ENCODE assay signal across 16 cellular contexts in the genomic region with DNA sequence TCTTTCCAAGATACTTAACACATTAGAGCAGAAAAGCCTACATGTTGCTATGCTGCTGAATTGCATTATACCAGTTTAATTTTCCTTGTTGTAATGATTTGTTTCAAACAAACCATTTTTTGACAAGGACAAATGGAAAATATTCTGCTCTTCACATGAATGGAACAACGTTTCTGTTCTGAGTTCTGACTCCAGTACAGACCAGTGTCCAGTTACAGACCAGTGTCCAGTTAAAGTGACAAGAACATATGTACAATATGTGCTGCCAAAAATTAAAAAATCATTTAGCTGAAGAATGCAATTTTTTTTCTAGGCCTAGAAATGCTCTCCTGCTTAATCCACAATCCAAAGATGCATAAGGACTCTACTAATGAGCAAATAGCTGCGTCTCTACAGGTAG.
DNase-seq lines count a peak whose midpoint lies in the region; ATAC-seq, FAIRE-seq and TF ChIP-seq lines count a peak whose summit lies in the region.
"Had no signal": no experiment of that assay in that cellular context is flagged by ENCODE, and none has a peak within 500 bp of the region (broad histone marks: within the 10 kb centered on the region; RNA-seq: fewer than 3 reads in every experiment).

No MANE protein-coding gene starts in this region.

- no peak overlapping the region for H2AFZ ChIP-seq in astrocyte (ENCODE audit: low read depth, low read length)
- H2AFZ ChIP-seq in mesenchymal stem cell (ENCODE audit: low read depth, low read length): no peak overlapping the region

- 43 to 73% (median 52%) methylated on average over 2 of the region's 2 CpGs for WGBS in heart left ventricle, 4 donors
- 50% methylated on average over 2 of the region's 2 CpGs for WGBS in mesenchymal stem cell

- H3K79me1 ChIP-seq in mesenchymal stem cell (replicated peaks; ENCODE audit: low read length, poor library complexity, severe bottlenecking): no peaks in the 10 kb centered on the region

- H3K27me3 Mint-ChIP-seq in astrocyte (ENCODE audit: low read depth, unreplicated experiment): no peaks in the 10 kb centered on the region
- H3K27me3 Mint-ChIP-seq: CD4-positive, CD25-positive, alpha-beta regulatory T cell had no signal

- H3K4me3 ChIP-seq in heart left ventricle: no peak overlapping the region
- H3K4me3 ChIP-seq in astrocyte (ENCODE audit: insufficient read depth, low read depth, low read length): no peak overlapping the region
- H3K4me3 ChIP-seq in mesenchymal stem cell (ENCODE audit: insufficient read depth in 1 of 2, low read depth in 1 of 2, low read length in 2 of 2): no peak overlapping the region
- H3K4me3 ChIP-seq in gastrocnemius medialis: no peak overlapping the region
- H3K4me3 ChIP-seq in MG63: no peak overlapping the region
- H3K4me3 ChIP-seq: BLaER1 treated with 17β-estradiol and CSF1 and Interleukin-3, amounts not matched to agents 10 nM and 100 nM; GM12878 had no signal

- no peak overlapping the region for H3K23ac ChIP-seq in mesenchymal stem cell (ENCODE audit: low read length in 2 of 2)

- H3K36me3 ChIP-seq in heart left ventricle (no peaks in the 10 kb centered on the region), astrocyte (ENCODE audit: insufficient read depth, low read length) (no peaks in the 10 kb centered on the region), mesenchymal stem cell (ENCODE audit: control insufficient read depth in 1 of 2, insufficient read depth in 2 of 2, low read depth in 1 of 2, low read length in 2 of 2) (peaks cover 0 to 29% of the 10 kb centered on the region in 2 experiments), gastrocnemius medialis (no peaks in the 10 kb centered on the region), MG63 (no peaks in the 10 kb centered on the region)
- H3K36me3 ChIP-seq: BLaER1 treated with 17β-estradiol and CSF1 and Interleukin-3, amounts not matched to agents 10 nM and 100 nM had no signal

- no peaks in the 10 kb centered on the region for H4K20me1 ChIP-seq in astrocyte (ENCODE audit: insufficient read depth, low read length)
- H4K20me1 ChIP-seq: BLaER1 treated with 17β-estradiol and CSF1 and Interleukin-3, amounts not matched to agents 10 nM and 100 nM had no signal

- H3K9ac ChIP-seq in astrocyte (ENCODE audit: low read length): no peak overlapping the region
- peak overlapping the region; percentile 3 for H3K9ac ChIP-seq in mesenchymal stem cell (ENCODE audit: low read length)
- H3K9ac ChIP-seq: BLaER1 treated with 17β-estradiol and CSF1 and Interleukin-3, amounts not matched to agents 10 nM and 100 nM had no signal

- FAIRE-seq in astrocyte (lab: Jason Lieb, UNC): peak; percentile 20
- FAIRE-seq: GM12878, GM19239 had no signal

- in situ Hi-C loops in gastrocnemius medialis (cut with MboI; ENCODE audit: low sequenced_read_pairs in 4 of 4): no loop called here

- no peak overlapping the region for H2BK5ac ChIP-seq in mesenchymal stem cell (ENCODE audit: low read depth, low read length, poor library complexity, severe bottlenecking)

- H3K27ac Mint-ChIP-seq in astrocyte (ENCODE audit: unreplicated experiment): no peak overlapping the region
- H3K27ac Mint-ChIP-seq: CD4-positive, CD25-positive, alpha-beta regulatory T cell had no signal

- H2BK120ac ChIP-seq in mesenchymal stem cell (ENCODE audit: low read depth, low read length): no peak overlapping the region

- ATAC-seq in heart left ventricle (no peak), Right ventricle myocardium inferior (no peak), gastrocnemius medialis (peak in 1 of 2 donors; percentile 31), HG03139 (IDR thresholded peaks at IDR 0.05; ENCODE audit: unreplicated experiment) (no peak)
- ATAC-seq: GM12878 had no signal

- TF ChIP-seq CTCF in heart left ventricle (IDR thresholded peaks at IDR 0.05) (no peak), astrocyte (IDR thresholded peaks at IDR 0.05; ENCODE audit: insufficient read depth, low read depth, low read length) (no peak), gastrocnemius medialis (IDR thresholded peaks at IDR 0.05 in 4 of 5, conservative IDR thresholded peaks at IDR 0.05 in 1 of 5) (no peak)

- no peaks in the 10 kb centered on the region for H3K79me2 ChIP-seq in astrocyte (ENCODE audit: insufficient read depth, low read length)

- H4K91ac ChIP-seq in mesenchymal stem cell (ENCODE audit: low read length): no peak overlapping the region

- no peaks in the 10 kb centered on the region for H3K36me3 Mint-ChIP-seq in astrocyte (ENCODE audit: low read depth, unreplicated experiment)
- H3K36me3 Mint-ChIP-seq: CD4-positive, CD25-positive, alpha-beta regulatory T cell had no signal

- H3K27ac ChIP-seq in heart left ventricle (peak overlapping the region in 7 of 12 donors; percentile 1 to 62 (median 25)), astrocyte (ENCODE audit: low read depth, low read length) (no peak overlapping the region), mesenchymal stem cell (ENCODE audit: low read length, poor library complexity, severe bottlenecking) (no peak overlapping the region), gastrocnemius medialis (peak overlapping the region; percentile 24 to 45 (median 34))
- H3K27ac ChIP-seq: BLaER1 treated with 17β-estradiol and CSF1 and Interleukin-3, amounts not matched to agents 10 nM and 100 nM had no signal

- H3K4me3 Mint-ChIP-seq in astrocyte (ENCODE audit: unreplicated experiment): no peak overlapping the region
- H3K4me3 Mint-ChIP-seq: CD4-positive, CD25-positive, alpha-beta regulatory T cell; H9 had no signal

- peaks cover 0 to 39% (median 4%) of the 10 kb centered on the region in 12 donors for H3K4me1 ChIP-seq in heart left ventricle
- peaks cover 8% of the 10 kb centered on the region for H3K4me1 ChIP-seq in astrocyte (ENCODE audit: insufficient read depth, low read length)
- no peaks in the 10 kb centered on the region for H3K4me1 ChIP-seq in mesenchymal stem cell (ENCODE audit: control insufficient read depth, insufficient read depth, low read depth, low read length)
- peaks cover 0 to 12% of the 10 kb centered on the region in 2 donors for H3K4me1 ChIP-seq in gastrocnemius medialis
- H3K4me1 ChIP-seq: BLaER1 treated with 17β-estradiol and CSF1 and Interleukin-3, amounts not matched to agents 10 nM and 100 nM had no signal

- H3K4me2 ChIP-seq in astrocyte (ENCODE audit: low read length): no peak overlapping the region
- no peak overlapping the region for H3K4me2 ChIP-seq in mesenchymal stem cell (ENCODE audit: low read length, poor library complexity, severe bottlenecking)
- H3K4me2 ChIP-seq: BLaER1 treated with 17β-estradiol and CSF1 and Interleukin-3, amounts not matched to agents 10 nM and 100 nM had no signal

- H3K9me3 ChIP-seq in heart left ventricle (no peaks in the 10 kb centered on the region), astrocyte (ENCODE audit: insufficient read depth, low read depth, low read length) (no peaks in the 10 kb centered on the region), mesenchymal stem cell (ENCODE audit: control insufficient read depth, low read length) (no peaks in the 10 kb centered on the region), gastrocnemius medialis (no peaks in the 10 kb centered on the region), MG63 (no peaks in the 10 kb centered on the region)
- H3K9me3 ChIP-seq: BLaER1 treated with 17β-estradiol and CSF1 and Interleukin-3, amounts not matched to agents 10 nM and 100 nM had no signal

- no peak overlapping the region for H3K4ac ChIP-seq in mesenchymal stem cell (ENCODE audit: low read depth in 1 of 2, low read length in 2 of 2)

- intact Hi-C loops in heart left ventricle (cut with DNase I) (no loop called here), Right ventricle myocardium inferior (cut with DNase I) (no loop called here), gastrocnemius medialis (cut with DNase I; ENCODE audit: low total_unique reads) (no loop called here)

- H2BK15ac ChIP-seq in mesenchymal stem cell (ENCODE audit: low read depth, poor library complexity, severe bottlenecking): no peak overlapping the region

- H2BK12ac ChIP-seq in mesenchymal stem cell (ENCODE audit: low read length in 2 of 2): no peak overlapping the region

- no peak overlapping the region for H2AK5ac ChIP-seq in mesenchymal stem cell (ENCODE audit: low read length, severe bottlenecking)

- DNase-seq in heart left ventricle (no peak), Right ventricle myocardium inferior (ENCODE audit: missing footprints) (no peak), astrocyte (ENCODE audit: low read depth) (no peak), mesenchymal stem cell (no peak), gastrocnemius medialis (no peak), GM19238 (ENCODE audit: insufficient read length, low spot score) (no peak), MG63 (no peak)
- DNase-seq: 8988T; AML-193; CD4-positive, CD25-positive, alpha-beta regulatory T cell; GOT3; H9 had no signal

- H3K14ac ChIP-seq in mesenchymal stem cell (ENCODE audit: low read length in 2 of 2): no peak overlapping the region

- H3K9me3 Mint-ChIP-seq in astrocyte (ENCODE audit: unreplicated experiment): no peaks in the 10 kb centered on the region
- H3K9me3 Mint-ChIP-seq: H9 had no signal

- peaks cover 4% of the 10 kb centered on the region for H3K4me1 Mint-ChIP-seq in astrocyte (ENCODE audit: low read depth, unreplicated experiment)
- H3K4me1 Mint-ChIP-seq: CD4-positive, CD25-positive, alpha-beta regulatory T cell; H9 had no signal

- no peaks in the 10 kb centered on the region for H3K27me3 ChIP-seq in heart left ventricle
- no peaks in the 10 kb centered on the region for H3K27me3 ChIP-seq in astrocyte (ENCODE audit: insufficient read depth, low read length)
- no peaks in the 10 kb centered on the region for H3K27me3 ChIP-seq in mesenchymal stem cell (ENCODE audit: control insufficient read depth in 1 of 2, insufficient read depth in 1 of 2, low read length in 2 of 2)
- H3K27me3 ChIP-seq in gastrocnemius medialis: no peaks in the 10 kb centered on the region
- no peaks in the 10 kb centered on the region for H3K27me3 ChIP-seq in MG63
- H3K27me3 ChIP-seq: BLaER1 treated with 17β-estradiol and CSF1 and Interleukin-3, amounts not matched to agents 10 nM and 100 nM had no signal

- TF ChIP-seq POLR2A in heart left ventricle (IDR thresholded peaks at IDR 0.05) (no peak), gastrocnemius medialis (IDR thresholded peaks at IDR 0.05) (no peak)

- no peak overlapping the region for H3K18ac ChIP-seq in mesenchymal stem cell (ENCODE audit: low read depth in 1 of 2, low read length in 2 of 2)

- no peak overlapping the region for H4K8ac ChIP-seq in mesenchymal stem cell (ENCODE audit: low read length)

Comparison
In these comparisons a context has a peak if more than half of its experiments do, and no peak if none do; other contexts are left out.
1. H3K27ac ChIP-seq: peak in heart left ventricle (7 of 12) and gastrocnemius medialis (4 of 4); none in astrocyte (single experiment) and mesenchymal stem cell (single experiment).